Comparison of ENCODE assay signal across 17 cellular contexts in genomic region chr1:19044975-19045831, GRCh38.
DNase-seq lines count a peak whose midpoint lies in the region; ATAC-seq, FAIRE-seq and TF ChIP-seq lines count a peak whose summit lies in the region.
"Had no signal": no experiment of that assay in that cellular context is flagged by ENCODE, and none has a peak within 500 bp of the region (broad histone marks: within the 10 kb centered on the region; RNA-seq: fewer than 3 reads in every experiment).

No MANE protein-coding gene starts in this region.

- H3K27me3 Mint-ChIP-seq in activated CD4-positive, alpha-beta T cell treated with anti-CD3 and anti-CD28 coated beads for 36 hours: peaks cover 7% of the 10 kb centered on the region
- peaks cover 68% of the 10 kb centered on the region for H3K27me3 Mint-ChIP-seq in stimulated activated memory B cell treated with anti-CD40 and anti-IgM and Interleukin-4, amounts not matched to agents 10 μg/mL and 1 μg/mL and 100 μg/mL, for 72 hours

- H3K27ac ChIP-seq in GM12878 (ENCODE audit: control insufficient read depth, insufficient read depth) (no peak overlapping the region), liver (ENCODE audit: low read depth in 1 of 2, low read length in 2 of 2) (peak overlapping the region; percentile 59 to 88)
- H3K27ac ChIP-seq: foreskin keratinocyte, right atrium auricular region had no signal

- no TSS peak for BruUV-seq in GM12878 (replicated peaks; lab: Mats Ljungman, UMichigan)

- H3K9me3 Mint-ChIP-seq in activated CD4-positive, alpha-beta T cell treated with anti-CD3 and anti-CD28 coated beads for 36 hours (ENCODE audit: low read depth): no peaks in the 10 kb centered on the region
- H3K9me3 Mint-ChIP-seq in stimulated activated memory B cell treated with anti-CD40 and anti-IgM and Interleukin-4, amounts not matched to agents 10 μg/mL and 1 μg/mL and 100 μg/mL, for 72 hours: no peaks in the 10 kb centered on the region
- H3K9me3 Mint-ChIP-seq: T-helper 2 cell treated with Interferon-gamma antibody and Interleukin-4, amounts not matched to agents 5 μg/mL and 100 μg/mL, for 36 hours had no signal

- SMC1A ChIA-PET in GM12878 (lab: Charles Lee; ENCODE audit: uncharacterized antibody, unreplicated experiment): interaction anchor here (0.7 kb wide), 1 partner anchor 45 kb away, joined by 3 read pairs; no protein-coding TSS in a partner anchor

- no peak for TF ChIP-seq POLR2A in GM12878 (IDR thresholded peaks at IDR 0.05; ENCODE audit: low read depth, low read length)
- no peak for TF ChIP-seq POLR2A in erythroblast (IDR thresholded peaks at IDR 0.05; ENCODE audit: low read length)

- peak; percentile 5 for DNase-seq in activated CD4-positive, alpha-beta T cell treated with anti-CD3 and anti-CD28 coated beads for 36 hours
- DNase-seq in activated CD4-positive, alpha-beta T cell treated with anti-CD3 and anti-CD28 coated beads, Interleukin-2, amount 50 U/mL, for 1 hour: no peak
- DNase-seq in GM12878 (ENCODE audit: low read depth, low spot score) (no peak), erythroblast (lab: John Stamatoyannopoulos, UW) (no peak), Right ventricle myocardium inferior (ENCODE audit: missing footprints) (no peak)
- DNase-seq: activated CD8-positive, alpha-beta memory T cell treated with anti-CD3 and anti-CD28 coated beads, Interleukin-2, amount 50 U/mL, for 48 hours; cerebellar nuclear complex; DMS53; foreskin keratinocyte; NCI-H2029 treated with DMSO at 0.1 percent for 48 hours had no signal

- ATAC-seq in activated CD4-positive, alpha-beta T cell treated with anti-CD3 and anti-CD28 coated beads for 36 hours: peak; percentile 56
- ATAC-seq in GM12878 (peak; percentile 81), HG03039 (IDR thresholded peaks at IDR 0.05; ENCODE audit: unreplicated experiment) (no peak), Right ventricle myocardium inferior (no peak)
- peak; percentile 74 for ATAC-seq in stimulated activated memory B cell treated with anti-CD40 and anti-IgM and Interleukin-4, amounts not matched to agents 10 μg/mL and 1 μg/mL and 100 μg/mL, for 72 hours
- ATAC-seq: foreskin keratinocyte had no signal

- peaks cover 0 to 2% of the 10 kb centered on the region in 2 experiments; a peak in 2 of 4 replicates for H3K27me3 ChIP-seq in GM12878 (replicated peaks in 1 of 2; ENCODE audit: control insufficient read depth in 2 of 2, insufficient read depth in 2 of 2, low read length in 1 of 2)
- no peaks in the 10 kb centered on the region for H3K27me3 ChIP-seq in liver (ENCODE audit: control insufficient read depth in 4 of 4, insufficient read depth in 4 of 4, low read length in 3 of 4)

- TF ChIP-seq CTCF in GM12878 (IDR thresholded peaks at IDR 0.05 in 2 of 3, conservative IDR thresholded peaks at IDR 0.05 in 1 of 3; ENCODE audit: control insufficient read depth in 2 of 3, extremely low read depth in 1 of 3, insufficient read depth in 1 of 3, low read depth in 3 of 3, low read length in 3 of 3): no peak
- TF ChIP-seq CTCF in liver (IDR thresholded peaks at IDR 0.05; ENCODE audit: low read depth, low read length, missing input control): no peak

- no peak overlapping the region for H3K4me3 Mint-ChIP-seq in activated CD4-positive, alpha-beta T cell treated with anti-CD3 and anti-CD28 coated beads for 36 hours
- no peak overlapping the region for H3K4me3 Mint-ChIP-seq in stimulated activated memory B cell treated with anti-CD40 and anti-IgM and Interleukin-4, amounts not matched to agents 10 μg/mL and 1 μg/mL and 100 μg/mL, for 72 hours
- H3K4me3 Mint-ChIP-seq: T-helper 2 cell treated with Interferon-gamma antibody and Interleukin-4, amounts not matched to agents 5 μg/mL and 100 μg/mL, for 36 hours had no signal

- H3K4me3 ChIP-seq in GM12878 (no peak overlapping the region), liver (ENCODE audit: low read depth in 1 of 3, low read length in 3 of 3) (no peak overlapping the region)
- H3K4me3 ChIP-seq: lung, right atrium auricular region had no signal

- TF ChIP-seq EP300 in GM12878 (IDR thresholded peaks at IDR 0.05; ENCODE audit: borderline replicate concordance in 1 of 2, control insufficient read depth in 1 of 2, low read depth in 2 of 2, low read length in 2 of 2): no peak

- no peaks in the 10 kb centered on the region for H3K79me2 ChIP-seq in GM12878 (ENCODE audit: control insufficient read depth, insufficient read depth, low read length)

- peaks cover 8% of the 10 kb centered on the region for H3K4me1 Mint-ChIP-seq in activated CD4-positive, alpha-beta T cell treated with anti-CD3 and anti-CD28 coated beads for 36 hours
- H3K4me1 Mint-ChIP-seq in stimulated activated memory B cell treated with anti-CD40 and anti-IgM and Interleukin-4, amounts not matched to agents 10 μg/mL and 1 μg/mL and 100 μg/mL, for 72 hours: peaks cover 25% of the 10 kb centered on the region

- TF ChIP-seq RAD21 in GM12878 (IDR thresholded peaks at IDR 0.05; ENCODE audit: insufficient read depth, low read depth, low read length): no peak
- no peak for TF ChIP-seq RAD21 in liver (IDR thresholded peaks at IDR 0.05)

- POLR2A ChIA-PET in activated CD4-positive, alpha-beta T cell treated with anti-CD3 and anti-CD28 coated beads for 36 hours (lab: Charles Lee): no interaction called here
- POLR2A ChIA-PET in GM12878 (lab: Charles Lee): no interaction called here

- no peaks in the 10 kb centered on the region for H3K36me3 ChIP-seq in GM12878 (ENCODE audit: control insufficient read depth in 2 of 2, insufficient read depth in 2 of 2, low read length in 1 of 2)
- H3K36me3 ChIP-seq in liver (ENCODE audit: control insufficient read depth in 4 of 4, insufficient read depth in 3 of 4, low read depth in 1 of 4, low read length in 3 of 4): no peaks in the 10 kb centered on the region
- H3K36me3 ChIP-seq: right atrium auricular region had no signal

- H3K4me1 ChIP-seq in GM12878 (ENCODE audit: control insufficient read depth, insufficient read depth, low read length) (no peaks in the 10 kb centered on the region), liver (ENCODE audit: control insufficient read depth in 4 of 4, insufficient read depth in 4 of 4, low read length in 3 of 4) (peaks cover 15 to 32% (median 20%) of the 10 kb centered on the region in 4 donors)
- H3K4me1 ChIP-seq: foreskin keratinocyte, right atrium auricular region had no signal

- H3K9me3 ChIP-seq in GM12878 (replicated peaks; ENCODE audit: control insufficient read depth, insufficient read depth, low read length): no peaks in the 10 kb centered on the region
- H3K9me3 ChIP-seq in liver (ENCODE audit: control insufficient read depth in 4 of 4, low read length in 3 of 4): no peaks in the 10 kb centered on the region
- H3K9me3 ChIP-seq: right atrium auricular region had no signal

- no peak overlapping the region for H2AFZ ChIP-seq in GM12878 (ENCODE audit: control insufficient read depth, low read depth, low read length)

- no peaks in the 10 kb centered on the region for H4K20me1 ChIP-seq in GM12878 (ENCODE audit: control insufficient read depth, insufficient read depth)

- RAD21 ChIA-PET in GM12878 (lab: Charles Lee; ENCODE audit: unreplicated experiment): interaction anchor here (1.5 kb wide), 1 partner anchor 43 kb away, joined by 3 read pairs; no protein-coding TSS in a partner anchor

- CTCF ChIA-PET in activated CD4-positive, alpha-beta T cell treated with anti-CD3 and anti-CD28 coated beads for 36 hours (lab: Charles Lee): interaction anchor here (0.6 to 1.0 kb wide), 2 partner anchors 133 to 138 kb away, joined by 3 to 4 read pairs; no protein-coding TSS in a partner anchor
- CTCF ChIA-PET in GM12878 (lab: Yijun Ruan, JAX): interaction anchor here (1.5 to 2.3 kb wide), 2 partner anchors 132 to 140 kb away, joined by 4 to 12 read pairs; no protein-coding TSS in a partner anchor

- intact Hi-C loops in activated CD4-positive, alpha-beta T cell treated with anti-CD3 and anti-CD28 coated beads for 36 hours (cut with DNase I, micrococcal nuclease): no loop called here
- intact Hi-C loops in GM12878 (cut with micrococcal nuclease; ENCODE audit: unreplicated experiment): no loop called here
- intact Hi-C loops in Right ventricle myocardium inferior (cut with DNase I): no loop called here

- H3K9ac ChIP-seq in GM12878 (ENCODE audit: control insufficient read depth, insufficient read depth, low read length): no peak overlapping the region
- H3K9ac ChIP-seq in liver (ENCODE audit: low read depth in 1 of 2, low read length in 2 of 2): no peak overlapping the region

- H3K27ac Mint-ChIP-seq in activated CD4-positive, alpha-beta T cell treated with anti-CD3 and anti-CD28 coated beads for 36 hours: no peak overlapping the region
- no peak overlapping the region for H3K27ac Mint-ChIP-seq in stimulated activated memory B cell treated with anti-CD40 and anti-IgM and Interleukin-4, amounts not matched to agents 10 μg/mL and 1 μg/mL and 100 μg/mL, for 72 hours
- H3K27ac Mint-ChIP-seq: T-helper 2 cell treated with Interferon-gamma antibody and Interleukin-4, amounts not matched to agents 5 μg/mL and 100 μg/mL, for 36 hours had no signal

- no peaks in the 10 kb centered on the region for H3K36me3 Mint-ChIP-seq in activated CD4-positive, alpha-beta T cell treated with anti-CD3 and anti-CD28 coated beads for 36 hours (ENCODE audit: low read depth)
- no peaks in the 10 kb centered on the region for H3K36me3 Mint-ChIP-seq in stimulated activated memory B cell treated with anti-CD40 and anti-IgM and Interleukin-4, amounts not matched to agents 10 μg/mL and 1 μg/mL and 100 μg/mL, for 72 hours

- no peak overlapping the region for H3K4me2 ChIP-seq in GM12878 (ENCODE audit: control insufficient read depth, insufficient read depth)

- in situ Hi-C loops in GM12878 (cut with MboI): no loop called here

- 13% methylated on average over 24 of the region's 24 CpGs for WGBS in GM12878 (ENCODE audit: insufficient coverage, insufficient replicate concordance, low lambda C conversion rate, missing lambda C conversion rate)
- 84% methylated on average over 24 of the region's 24 CpGs for WGBS in liver

- no peak for FAIRE-seq in GM12878 (lab: Jason Lieb, UNC)
- FAIRE-seq: A204.1 had no signal

TF ChIP-seq in GM12878, 131 proteins besides CTCF, POLR2A, EP300 and RAD21 (continues in another document):
- TF ChIP-seq TAF1 (IDR thresholded peaks at IDR 0.05; ENCODE audit: borderline replicate concordance, low read depth, low read length): no peak
- no peak for TF ChIP-seq SMARCA5 (IDR thresholded peaks at IDR 0.05)
- TF ChIP-seq ATF7 (IDR thresholded peaks at IDR 0.05; ENCODE audit: low read depth): peak; percentile 39; the same call in 1 of the 2 replicates
- no peak for TF ChIP-seq YY1 (IDR thresholded peaks at IDR 0.05; ENCODE audit: low read depth, low read length)

TF ChIP-seq in liver, 16 proteins besides CTCF, POLR2A, EP300 and RAD21 (continues in another document):
- no peak for TF ChIP-seq JUND (IDR thresholded peaks at IDR 0.05)

Comparison
In these comparisons a context has a peak if more than half of its experiments do, and no peak if none do; other contexts are left out.
1. ATAC-seq: peak in activated CD4-positive, alpha-beta T cell treated with anti-CD3 and anti-CD28 coated beads for 36 hours (single experiment), GM12878 (single experiment) and stimulated activated memory B cell treated with anti-CD40 and anti-IgM and Interleukin-4, amounts not matched to agents 10 μg/mL and 1 μg/mL and 100 μg/mL, for 72 hours (single experiment); none in HG03039 (single experiment) and Right ventricle myocardium inferior (single experiment).